Comparison of ENCODE assay signal across 8 cellular contexts in the genomic region with DNA sequence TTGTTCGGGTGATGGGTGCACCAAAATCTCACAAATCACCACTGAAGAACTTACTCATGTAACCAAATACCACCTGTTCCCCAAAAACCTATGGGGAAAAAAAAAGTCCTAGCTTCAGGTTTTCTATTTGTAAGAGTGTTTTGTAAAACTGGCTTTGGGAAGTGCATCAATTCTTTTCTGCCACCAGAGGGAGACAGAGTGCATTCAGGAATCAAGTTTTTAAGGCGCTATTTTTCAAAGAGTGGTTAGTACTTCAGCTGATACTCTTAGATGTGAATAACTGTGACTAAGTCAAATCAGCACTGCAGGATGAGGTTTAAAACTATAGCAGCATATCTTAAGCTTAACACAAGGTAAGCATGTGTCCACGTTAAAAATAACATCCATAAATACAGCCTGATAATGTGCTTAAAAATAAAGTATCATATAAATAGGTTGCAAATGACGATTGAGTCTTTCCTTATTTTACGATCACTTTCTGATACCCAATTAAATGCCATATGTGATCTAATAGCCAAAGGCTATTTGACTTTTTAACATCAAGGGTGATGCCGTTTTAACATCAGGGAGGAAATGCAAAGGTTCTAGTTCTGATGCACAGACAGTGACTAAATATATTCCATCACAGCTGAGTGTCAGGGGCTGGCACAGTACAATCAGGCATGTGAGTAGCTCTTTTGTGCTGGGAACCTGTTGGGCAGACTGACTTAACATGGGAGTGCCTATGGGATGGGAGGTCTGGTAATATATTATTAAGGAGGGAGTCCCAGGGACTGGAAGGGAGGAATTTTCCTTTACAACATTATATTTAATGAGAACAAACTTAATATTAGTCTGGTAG. TPM values are rescaled to one million over a fixed set of nuclear protein-coding genes. Genes with fewer than 3 reads are reported as not detected.
DNase-seq lines count a peak whose midpoint lies in the region; ATAC-seq and TF ChIP-seq lines count a peak whose summit lies in the region.

No MANE protein-coding gene starts in this region.

- H3K27ac ChIP-seq in neutrophil: no peak overlapping the region
- H3K27ac ChIP-seq in effector memory CD4-positive, alpha-beta T cell (ENCODE audit: insufficient read depth, low read length, poor library complexity, severe bottlenecking): no peak overlapping the region

- DNase-seq in NCI-H2029 treated with DMSO at 0.1 percent for 48 hours (lab: John Stamatoyannopoulos, UW): peak; percentile 12
- DNase-seq in NCI-H2029 (lab: John Stamatoyannopoulos, UW): no peak
- DNase-seq in HT1080 (ENCODE audit: low read depth): peak; percentile 44
- DNase-seq in SKM-1 (lab: John Stamatoyannopoulos, UW; ENCODE audit: unreplicated experiment): peak; percentile 10
- peak; percentile 55 for DNase-seq in fibroblast of gingiva (ENCODE audit: low read depth)
- DNase-seq in effector memory CD4-positive, alpha-beta T cell: no peak

- ATAC-seq in GM19467 (IDR thresholded peaks at IDR 0.05; ENCODE audit: unreplicated experiment): no peak

- no peaks in the 10 kb centered on the region for H3K9me3 ChIP-seq in neutrophil
- H3K9me3 ChIP-seq in effector memory CD4-positive, alpha-beta T cell (ENCODE audit: control insufficient read depth, low read length): no peaks in the 10 kb centered on the region

- H3K4me1 ChIP-seq in neutrophil (ENCODE audit: control insufficient read depth in 1 of 2, insufficient read depth in 1 of 2, low read depth in 1 of 2, low read length in 1 of 2): peaks cover 6 to 15% of the 10 kb centered on the region in 2 experiments
- H3K4me1 ChIP-seq in effector memory CD4-positive, alpha-beta T cell (ENCODE audit: control insufficient read depth, insufficient read depth, low read length, poor library complexity, severe bottlenecking): no peaks in the 10 kb centered on the region

- peaks cover 3% of the 10 kb centered on the region for H3K27me3 ChIP-seq in neutrophil
- H3K27me3 ChIP-seq in effector memory CD4-positive, alpha-beta T cell (replicated peaks; ENCODE audit: control insufficient read depth, insufficient read depth, low read length, poor library complexity, severe bottlenecking): no peaks in the 10 kb centered on the region

- TF ChIP-seq CTCF in neutrophil (IDR thresholded peaks at IDR 0.05): peak; percentile 75

- H3K36me3 ChIP-seq in neutrophil: no peaks in the 10 kb centered on the region
- no peaks in the 10 kb centered on the region for H3K36me3 ChIP-seq in effector memory CD4-positive, alpha-beta T cell (ENCODE audit: control insufficient read depth, insufficient read depth, low read length)

- H3K4me3 ChIP-seq in neutrophil (ENCODE audit: low read depth in 1 of 2, low read length in 1 of 2): no peak overlapping the region
- H3K4me3 ChIP-seq in effector memory CD4-positive, alpha-beta T cell (ENCODE audit: insufficient read depth, low read depth, low read length, poor library complexity, severe bottlenecking): no peak overlapping the region

RNA-seq across cellular contexts. Expression of gene LYZL2, which starts 10.6 kb away (rescaled TPM):
- total RNA-seq in HT1080 (2014; rRNA removed; shearing (Covaris generic)): not detected in 2 replicates
- not detected in 2 replicates for polyA plus RNA-seq in HT1080 (2015; cell fraction: cytosol; rRNA removed)
- polyA plus RNA-seq in HT1080 (2015; cell fraction: nucleus; rRNA removed): not detected in 2 replicates

Comparison
In these comparisons a context has a peak if more than half of its experiments do, and no peak if none do; other contexts are left out.
1. DNase-seq: peak in NCI-H2029 treated with DMSO at 0.1 percent for 48 hours (single experiment), HT1080 (single experiment), SKM-1 (single experiment) and fibroblast of gingiva (single experiment); none in NCI-H2029 (single experiment) and effector memory CD4-positive, alpha-beta T cell (0 of 3).